26 cellular contexts compared by ENCODE assay signal in the genomic region with DNA sequence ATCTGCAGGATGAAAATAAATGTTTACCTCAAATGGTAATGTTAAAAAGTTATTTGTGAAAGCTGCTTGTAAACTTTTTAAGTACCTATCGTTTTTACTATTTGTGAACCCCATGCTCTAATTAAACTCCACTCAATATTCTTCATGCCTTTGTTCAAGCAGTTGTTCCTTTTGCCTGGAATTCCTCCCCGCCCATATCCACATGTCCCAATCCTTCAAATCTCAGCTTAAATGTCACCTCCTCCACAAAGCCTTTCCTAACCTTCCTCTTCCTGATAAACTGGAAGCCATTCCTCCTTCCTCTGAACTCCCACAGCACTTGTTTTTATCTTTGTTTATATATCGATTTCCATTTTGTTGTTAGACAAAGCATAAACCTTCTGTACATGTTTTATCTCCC.
"Had no signal": no experiment of that assay in that cellular context is flagged by ENCODE, and none has a peak within 500 bp of the region (broad histone marks: within the 10 kb centered on the region; RNA-seq: fewer than 3 reads in every experiment).

No MANE protein-coding gene starts in this region.

- H3K9me3 Mint-ChIP-seq: activated CD4-positive, alpha-beta T cell treated with anti-CD3 and anti-CD28 coated beads, Interleukin-2, amount 10 ng/mL, durations not matched to agents 24 days and 14 days; activated CD8-positive, alpha-beta T cell treated with anti-CD3 and anti-CD28 coated beads for 36 hours; activated naive CD4-positive, alpha-beta T cell treated with anti-CD3 and anti-CD28 coated beads, Interleukin-2, amount 50 U/mL, for 24 hours; activated naive CD8-positive, alpha-beta T cell treated with anti-CD3 and anti-CD28 coated beads, Interleukin-2, amount 10 ng/mL, durations not matched to agents 7 days and 5 days; activated T-cell treated with anti-CD3 and anti-CD28 coated beads, Interleukin-2, amount 50 U/mL, for 24 hours; activated T-helper 2 cell treated with anti-CD3 and anti-CD28 coated beads, Interferon-gamma antibody, Interleukin-2, Interleukin-4, amounts not matched to agents 10 μg/mL and 5 μg/mL and 100 μg/mL, durations not matched to agents 14 hours and 24 hours and 36 hours; T-helper 2 cell treated with Interferon-gamma antibody and Interleukin-4, amounts not matched to agents 5 μg/mL and 100 μg/mL, for 36 hours had no signal

- FAIRE-seq: TTC549 had no signal

- H3K27me3 ChIP-seq: ascending aorta, body of pancreas had no signal

- H3K36me3 ChIP-seq: breast epithelium had no signal

- DNase-seq: activated CD4-positive, alpha-beta T cell treated with anti-CD3 and anti-CD28 coated beads, Interleukin-2, amount 10 ng/mL, durations not matched to agents 24 days and 14 days; activated CD4-positive, alpha-beta T cell treated with anti-CD3 and anti-CD28 coated beads, Interleukin-2, amount 50 U/mL, for 4 hours; activated CD8-positive, alpha-beta T cell treated with anti-CD3 and anti-CD28 coated beads for 36 hours; activated gamma-delta T cell; activated naive CD4-positive, alpha-beta T cell treated with Interleukin-2 at 50 U/mL for 16 hours; activated naive CD8-positive, alpha-beta T cell treated with anti-CD3 and anti-CD28 coated beads, Interleukin-2, amount 10 ng/mL, durations not matched to agents 7 days and 5 days; activated T-cell treated with anti-CD3 and anti-CD28 coated beads, Interleukin-2, amount 50 U/mL, for 24 hours; amygdala; body of pancreas; NCI-H1105; NCI-H1417 treated with DMSO at 0.1 percent for 48 hours; NCI-H1930; NCI-H2081 treated with DMSO at 0.1 percent for 48 hours; NCI-H510A; NCI-H748 treated with DMSO at 0.1 percent for 48 hours; NK-92 treated with Interleukin-12 subunit alpha and Interleukin-12 subunit beta, amount 100 ng/mL, for 24 hours; PC-9; Right ventricle myocardium superior had no signal

- H3K27ac ChIP-seq: ascending aorta, body of pancreas, breast epithelium, KMS-11, PC-9, SK-N-MC had no signal

- H3K4me3 ChIP-seq: ascending aorta, body of pancreas, breast epithelium, SK-N-MC had no signal

- H3K9ac ChIP-seq: KMS-11 had no signal

- H3K4me1 ChIP-seq: ascending aorta, body of pancreas, breast epithelium had no signal

- H3K4me3 Mint-ChIP-seq: activated CD4-positive, alpha-beta T cell treated with anti-CD3 and anti-CD28 coated beads, Interleukin-2, amount 10 ng/mL, durations not matched to agents 24 days and 14 days; activated CD8-positive, alpha-beta T cell treated with anti-CD3 and anti-CD28 coated beads for 36 hours; activated naive CD4-positive, alpha-beta T cell treated with anti-CD3 and anti-CD28 coated beads, Interleukin-2, amount 50 U/mL, for 24 hours; activated naive CD8-positive, alpha-beta T cell treated with anti-CD3 and anti-CD28 coated beads, Interleukin-2, amount 10 ng/mL, durations not matched to agents 7 days and 5 days; activated T-cell treated with anti-CD3 and anti-CD28 coated beads, Interleukin-2, amount 50 U/mL, for 24 hours; T-helper 2 cell treated with Interferon-gamma antibody and Interleukin-4, amounts not matched to agents 5 μg/mL and 100 μg/mL, for 36 hours had no signal

- H3K27ac Mint-ChIP-seq: activated CD4-positive, alpha-beta T cell treated with anti-CD3 and anti-CD28 coated beads, Interleukin-2, amount 10 ng/mL, durations not matched to agents 24 days and 14 days; activated CD8-positive, alpha-beta T cell treated with anti-CD3 and anti-CD28 coated beads for 36 hours; activated naive CD4-positive, alpha-beta T cell treated with anti-CD3 and anti-CD28 coated beads, Interleukin-2, amount 50 U/mL, for 24 hours; activated naive CD8-positive, alpha-beta T cell treated with anti-CD3 and anti-CD28 coated beads, Interleukin-2, amount 10 ng/mL, durations not matched to agents 7 days and 5 days; activated T-cell treated with anti-CD3 and anti-CD28 coated beads, Interleukin-2, amount 50 U/mL, for 24 hours; activated T-helper 2 cell treated with anti-CD3 and anti-CD28 coated beads, Interferon-gamma antibody, Interleukin-2, Interleukin-4, amounts not matched to agents 10 μg/mL and 5 μg/mL and 100 μg/mL, durations not matched to agents 14 hours and 24 hours and 36 hours; T-helper 2 cell treated with Interferon-gamma antibody and Interleukin-4, amounts not matched to agents 5 μg/mL and 100 μg/mL, for 36 hours had no signal

- H2AFZ ChIP-seq: PC-9 had no signal

- H3K36me3 Mint-ChIP-seq: activated naive CD8-positive, alpha-beta T cell treated with anti-CD3 and anti-CD28 coated beads, Interleukin-2, amount 10 ng/mL, durations not matched to agents 7 days and 5 days had no signal

- H3K27me3 Mint-ChIP-seq: activated CD4-positive, alpha-beta T cell treated with anti-CD3 and anti-CD28 coated beads, Interleukin-2, amount 10 ng/mL, durations not matched to agents 24 days and 14 days; activated CD8-positive, alpha-beta T cell treated with anti-CD3 and anti-CD28 coated beads for 36 hours; activated naive CD4-positive, alpha-beta T cell treated with anti-CD3 and anti-CD28 coated beads, Interleukin-2, amount 50 U/mL, for 24 hours; activated naive CD8-positive, alpha-beta T cell treated with anti-CD3 and anti-CD28 coated beads, Interleukin-2, amount 10 ng/mL, durations not matched to agents 7 days and 5 days had no signal

- H3K4me2 ChIP-seq: KMS-11 had no signal

- H3K9me3 ChIP-seq: ascending aorta, body of pancreas, breast epithelium had no signal
